In the genomic region with DNA sequence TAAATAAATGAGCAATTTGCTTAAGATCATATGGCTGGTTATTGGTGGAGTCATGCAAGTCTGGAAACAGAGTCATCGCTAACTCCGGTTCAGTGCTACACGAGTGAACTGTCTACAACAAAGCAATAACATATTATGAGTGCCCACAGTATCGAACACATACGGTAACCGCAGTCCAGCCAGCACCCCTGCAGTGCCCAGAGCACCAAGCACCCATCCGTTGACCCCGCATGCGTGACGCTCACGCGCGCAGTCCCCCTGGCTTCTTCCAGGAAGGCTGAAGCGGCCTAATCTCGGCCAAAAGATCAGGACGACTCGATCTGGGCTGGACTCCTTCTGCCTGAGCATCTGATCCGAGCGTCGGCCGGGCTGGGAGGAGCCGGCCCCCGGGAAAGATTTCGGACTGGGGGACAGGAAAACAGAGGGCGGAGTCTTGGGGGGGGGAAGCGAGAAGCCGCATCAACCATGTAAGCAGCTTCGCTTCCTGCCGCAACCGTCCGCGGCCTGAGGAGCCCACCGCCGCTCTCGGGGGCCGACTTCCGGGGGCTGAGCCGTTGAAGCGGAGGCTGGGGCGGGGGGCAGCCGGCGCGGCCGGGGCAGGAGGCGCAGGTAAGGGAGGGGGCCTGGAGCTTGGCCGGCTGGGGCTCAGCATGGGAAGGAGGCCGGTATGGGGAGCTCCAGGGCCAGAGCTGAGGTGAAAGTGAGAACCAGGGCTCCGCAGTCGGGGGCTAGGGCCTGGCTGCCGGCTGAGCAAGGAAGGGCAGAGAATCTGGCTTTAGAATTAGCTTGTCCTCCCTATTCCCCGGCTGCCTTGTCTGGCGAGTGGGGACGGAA, we compare ENCODE assay signal across 8 cellular contexts. TPM values are rescaled to one million over a fixed set of nuclear protein-coding genes. Genes with fewer than 3 reads are reported as not detected.
DNase-seq lines count a peak whose midpoint lies in the region; ATAC-seq and FAIRE-seq lines count a peak whose summit lies in the region.

PIKFYVE (plus strand) TSS at position 449 of the 834 bp plus-strand sequence. CDS start 5,265 bp downstream, outside the sequence.

- H3K4me1 ChIP-seq in muscle layer of colon (ENCODE audit: insufficient read depth, low read length), result peaks cover 9% of the 10 kb centered on the region

- H3K27me3 Mint-ChIP-seq in activated T-cell treated with anti-CD3 and anti-CD28 coated beads, Interleukin-2, amount 50 U/mL, for 72 hours (ENCODE audit: low read depth), result no peaks in the 10 kb centered on the region

- peak within 1 kb of the TSS; percentile 97 for H3K27ac ChIP-seq in KOPT-K1 (ENCODE audit: low read depth, low read length, poor library complexity, severe bottlenecking)
- peak within 1 kb of the TSS; percentile 69 for H3K27ac ChIP-seq in muscle layer of colon (ENCODE audit: low read depth, low read length)

- H3K9me3 ChIP-seq in KOPT-K1 (ENCODE audit: insufficient read depth, low read length, poor library complexity, severe bottlenecking) (no peaks in the 10 kb centered on the region), muscle layer of colon (ENCODE audit: low read length) (no peaks in the 10 kb centered on the region)

- peak within 1 kb of the TSS; percentile 93 for H3K27ac Mint-ChIP-seq in activated T-cell treated with anti-CD3 and anti-CD28 coated beads, Interleukin-2, amount 50 U/mL, for 72 hours

- peak within 1 kb of the TSS; percentile 83 to 89 for H3K4me3 ChIP-seq in muscle layer of colon (ENCODE audit: low read depth in 1 of 2, low read length in 2 of 2)

- peak; percentile 96 for DNase-seq in DMS79 (lab: John Stamatoyannopoulos, UW)
- DNase-seq in RCC 7860 (ENCODE audit: low spot score), result peak; percentile 97
- DNase-seq in activated T-cell treated with anti-CD3 and anti-CD28 coated beads, Interleukin-2, amount 50 U/mL, for 72 hours, result peak; percentile 92 to 94
- peak; percentile 83 for DNase-seq in stimulated activated CD8-positive, alpha-beta memory T cell treated with anti-CD3 and anti-CD28 coated beads, Interleukin-7, amount 100 ng/mL, for 24 hours (ENCODE audit: low read depth)

- peak within 1 kb of the TSS; percentile 94 for H3K9ac ChIP-seq in muscle layer of colon (ENCODE audit: low read length)

- H3K36me3 ChIP-seq in KOPT-K1 (ENCODE audit: insufficient read depth, low read length), result peaks cover 7% of the 10 kb centered on the region
- H3K36me3 ChIP-seq in muscle layer of colon (ENCODE audit: insufficient read depth, low read length), result no peaks in the 10 kb centered on the region

- H3K4me1 Mint-ChIP-seq in activated T-cell treated with anti-CD3 and anti-CD28 coated beads, Interleukin-2, amount 50 U/mL, for 72 hours (ENCODE audit: low read depth), result peaks cover 47% of the 10 kb centered on the region

- peak within 1 kb of the TSS; percentile 85 to 95 for H3K4me3 Mint-ChIP-seq in activated T-cell treated with anti-CD3 and anti-CD28 coated beads, Interleukin-2, amount 50 U/mL, for 72 hours

- peak; percentile 93 for FAIRE-seq in RCC 7860 (lab: Jason Lieb, UNC)

- ATAC-seq in GM21786 (IDR thresholded peaks at IDR 0.05; ENCODE audit: unreplicated experiment), result peak; percentile 77
- peak; percentile 88 to 90 for ATAC-seq in activated T-cell treated with anti-CD3 and anti-CD28 coated beads, Interleukin-2, amount 50 U/mL, for 72 hours (replicated peaks in 1 of 2)
- ATAC-seq in esophagus mucosa, result peak; percentile 98

- H3K9me3 Mint-ChIP-seq in activated T-cell treated with anti-CD3 and anti-CD28 coated beads, Interleukin-2, amount 50 U/mL, for 72 hours, result peaks cover 0 to 5% of the 10 kb centered on the region in 2 donors

- H3K27me3 ChIP-seq in muscle layer of colon (ENCODE audit: control insufficient read depth in 1 of 2, insufficient read depth in 2 of 2, low read length in 2 of 2), result no peaks in the 10 kb centered on the region

- H3K36me3 Mint-ChIP-seq in activated T-cell treated with anti-CD3 and anti-CD28 coated beads, Interleukin-2, amount 50 U/mL, for 72 hours (ENCODE audit: insufficient read depth in 2 of 2), result no peaks in the 10 kb centered on the region

RNA-seq across cellular contexts. Expression of gene PIKFYVE, which starts in this region (rescaled TPM):
- total RNA-seq in activated T-cell treated with anti-CD3 and anti-CD28 coated beads, Interleukin-2, amount 50 U/mL, for 72 hours, result 10 to 100 TPM; 28.8 to 29.7 TPM
- total RNA-seq in esophagus mucosa, result 12.0 TPM

Comparison
In these comparisons a context has a peak if more than half of its experiments do, and no peak if none do; other contexts are left out.
1. Peak in every context shown above with its lines: DNase-seq, ATAC-seq, H3K4me3 ChIP-seq and H3K27ac ChIP-seq.